12 cellular contexts compared by ENCODE assay signal in the genomic region with DNA sequence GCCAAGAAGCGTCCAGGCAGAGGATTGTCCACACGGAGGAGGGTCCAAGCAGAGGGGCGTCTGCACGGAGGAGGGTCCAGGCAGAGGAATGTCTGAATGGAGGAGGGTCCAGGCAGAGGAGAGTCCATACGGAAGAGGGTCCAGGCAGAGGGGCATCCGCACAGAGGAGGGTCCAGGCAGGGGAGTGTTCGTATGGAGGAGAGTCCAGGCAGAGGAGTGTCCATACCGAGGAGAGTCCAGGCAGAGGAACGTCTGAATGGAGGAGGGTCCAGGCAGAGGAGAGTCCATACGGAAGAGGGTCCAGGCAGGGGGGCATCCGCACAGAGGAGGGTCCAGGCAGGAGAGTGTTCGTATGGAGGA. TPM values are rescaled to one million over a fixed set of nuclear protein-coding genes. Genes with fewer than 3 reads are reported as not detected.
DNase-seq lines count a peak whose midpoint lies in the region; ATAC-seq, FAIRE-seq and TF ChIP-seq lines count a peak whose summit lies in the region.
"Not testable (repeated sequence)": the region's sequence is repeated elsewhere in the genome, so short reads cannot be mapped to it uniquely, and the experiment has no call there.
"Had no signal": no experiment of that assay in that cellular context is flagged by ENCODE, and none has a peak within 500 bp of the region (broad histone marks: within the 10 kb centered on the region; RNA-seq: fewer than 3 reads in every experiment).

No MANE protein-coding gene starts in this region.

- not testable (repeated sequence) for H3K4me1 Mint-ChIP-seq in stimulated activated effector memory CD8-positive, alpha-beta T cell treated with anti-CD3 and anti-CD28 coated beads, Interleukin-12 subunit alpha, Interleukin-12 subunit beta, amount 100 ng/mL, for 72 hours; type B pancreatic cell (ENCODE audit: unreplicated experiment)

- H3K36me3 ChIP-seq in RWPE2 (ENCODE audit: low read depth); bronchial epithelial cell (ENCODE audit: control insufficient read depth, insufficient read depth, low read length): not testable (repeated sequence)
- peaks cover 42% of the 10 kb centered on the region for H3K36me3 ChIP-seq in lower lobe of right lung

- FAIRE-seq in bronchial epithelial cell (lab: Jason Lieb, UNC), result peak; percentile 99

- not testable (repeated sequence) for H3K27me3 ChIP-seq in RWPE2 (ENCODE audit: insufficient read depth, poor library complexity, severe bottlenecking); bronchial epithelial cell (ENCODE audit: control insufficient read depth, insufficient read depth, low read length); lower lobe of right lung (ENCODE audit: low read depth)

- not testable (repeated sequence) for H3K27me3 Mint-ChIP-seq in type B pancreatic cell

- DNase-seq in RWPE2 (ENCODE audit: low spot score) (peak; percentile 18), Right ventricle myocardium inferior (ENCODE audit: missing footprints) (peak; percentile 17), lower lobe of right lung (peak; percentile 14)
- not testable (repeated sequence) for DNase-seq in bronchial epithelial cell (ENCODE audit: low read depth); stimulated activated effector memory CD8-positive, alpha-beta T cell treated with anti-CD3 and anti-CD28 coated beads, Interleukin-12 subunit alpha, Interleukin-12 subunit beta, amount 100 ng/mL, for 72 hours (ENCODE audit: low spot score in 2 of 2); type B pancreatic cell (ENCODE audit: extremely low spot score, unreplicated experiment)

- intact Hi-C loops in Right ventricle myocardium inferior (cut with DNase I); lower lobe of right lung (cut with DNase I): not testable (repeated sequence)

- not testable (repeated sequence) for H3K27ac ChIP-seq in RWPE2 (ENCODE audit: poor library complexity, severe bottlenecking); lower lobe of right lung
- H3K27ac ChIP-seq in cingulate gyrus (ENCODE audit: low read depth, low read length), result peak overlapping the region; percentile 30

- H3K36me3 Mint-ChIP-seq in stimulated activated effector memory CD8-positive, alpha-beta T cell treated with anti-CD3 and anti-CD28 coated beads, Interleukin-12 subunit alpha, Interleukin-12 subunit beta, amount 100 ng/mL, for 72 hours; type B pancreatic cell: not testable (repeated sequence)

- H3K4me1 ChIP-seq in RWPE2 (ENCODE audit: insufficient read depth, poor library complexity, severe bottlenecking); lower lobe of right lung: not testable (repeated sequence)

- ATAC-seq in RWPE2 (ENCODE audit: low read depth); Right ventricle myocardium inferior; lower lobe of right lung; stimulated activated effector memory CD8-positive, alpha-beta T cell treated with anti-CD3 and anti-CD28 coated beads, Interleukin-12 subunit alpha, Interleukin-12 subunit beta, amount 100 ng/mL, for 72 hours: not testable (repeated sequence)

- not testable (repeated sequence) for H3K9me3 ChIP-seq in RWPE2 (ENCODE audit: severe bottlenecking); lower lobe of right lung

- not testable (repeated sequence) for H3K4me3 ChIP-seq in RWPE2 (ENCODE audit: severe bottlenecking); bronchial epithelial cell (ENCODE audit: low read depth, low read length); lower lobe of right lung

- not testable (repeated sequence) for TF ChIP-seq CTCF in RWPE2 (IDR thresholded peaks at IDR 0.05; ENCODE audit: poor library complexity, severe bottlenecking); bronchial epithelial cell (IDR thresholded peaks at IDR 0.05; ENCODE audit: insufficient read depth, low read length, severe bottlenecking); lower lobe of right lung (IDR thresholded peaks at IDR 0.05); type B pancreatic cell (conservative IDR thresholded peaks at IDR 0.05)

- peak overlapping the region; percentile 43 for H3K27ac Mint-ChIP-seq in stimulated activated effector memory CD8-positive, alpha-beta T cell treated with anti-CD3 and anti-CD28 coated beads, Interleukin-12 subunit alpha, Interleukin-12 subunit beta, amount 100 ng/mL, for 72 hours
- H3K27ac Mint-ChIP-seq in type B pancreatic cell, result peak overlapping the region; percentile 32

- not testable (repeated sequence) for H3K9me3 Mint-ChIP-seq in stimulated activated effector memory CD8-positive, alpha-beta T cell treated with anti-CD3 and anti-CD28 coated beads, Interleukin-12 subunit alpha, Interleukin-12 subunit beta, amount 100 ng/mL, for 72 hours; type B pancreatic cell

- H3K4me3 Mint-ChIP-seq in stimulated activated effector memory CD8-positive, alpha-beta T cell treated with anti-CD3 and anti-CD28 coated beads, Interleukin-12 subunit alpha, Interleukin-12 subunit beta, amount 100 ng/mL, for 72 hours; type B pancreatic cell: not testable (repeated sequence)

RNA-seq across cellular contexts. Expression of a gene that starts 25.9 kb away (rescaled TPM):
- total RNA-seq in bronchial epithelial cell, result not detected in 2 replicates
- total RNA-seq in Right ventricle myocardium inferior, result not detected
- total RNA-seq in lower lobe of right lung, result not detected
- 3.0 and 5.3 TPM in 2 replicates for total RNA-seq in type B pancreatic cell (ENCODE audit: low replicate concordance)
- total RNA-seq: Calu3; CD4-positive, alpha-beta memory T cell; G401; H4 had no signal

RNA-seq across cellular contexts. Expression of a gene that starts 42.9 kb away (rescaled TPM):
- 0.26 TPM in 1 of 2 replicates, not detected in the other for total RNA-seq in bronchial epithelial cell
- total RNA-seq in Right ventricle myocardium inferior, result 5.2 TPM
- total RNA-seq in lower lobe of right lung, result 8.9 TPM
- 34.4 and 53.6 TPM in 2 replicates for total RNA-seq in type B pancreatic cell (ENCODE audit: low replicate concordance)
- total RNA-seq: Calu3; CD4-positive, alpha-beta memory T cell; Daoy; G401; H4 had no signal
